Comparison of ENCODE assay signal across 11 cellular contexts in genomic region chr3:150062492-150062891, GRCh38.
A peak's percentile ranks its signal among the peaks of the same experiment; 100 is the strongest.
DNase-seq lines count a peak whose midpoint lies in the region; ATAC-seq and TF ChIP-seq lines count a peak whose summit lies in the region.
"Had no signal": no experiment of that assay in that cellular context is flagged by ENCODE, and none has a peak within 500 bp of the region (broad histone marks: within the 10 kb centered on the region; RNA-seq: fewer than 3 reads in every experiment).

No MANE protein-coding gene starts in this region.

- H3K9me3 Mint-ChIP-seq in activated T-cell treated with anti-CD3 and anti-CD28 coated beads, Interleukin-2, amount 50 U/mL, for 72 hours: no peaks in the 10 kb centered on the region
- H3K9me3 Mint-ChIP-seq: activated naive CD4-positive, alpha-beta T cell treated with anti-CD3 and anti-CD28 coated beads, Interleukin-2, amount 50 U/mL, for 24 hours; immature natural killer cell had no signal

- H3K27me3 ChIP-seq in testis: no peaks in the 10 kb centered on the region

- no peaks in the 10 kb centered on the region for H3K4me1 ChIP-seq in testis

- H3K36me3 Mint-ChIP-seq in activated T-cell treated with anti-CD3 and anti-CD28 coated beads, Interleukin-2, amount 50 U/mL, for 72 hours (ENCODE audit: insufficient read depth in 2 of 2): no peaks in the 10 kb centered on the region
- H3K36me3 Mint-ChIP-seq: activated naive CD4-positive, alpha-beta T cell treated with anti-CD3 and anti-CD28 coated beads, Interleukin-2, amount 50 U/mL, for 24 hours; immature natural killer cell had no signal

- TF ChIP-seq POLR2A in testis (IDR thresholded peaks at IDR 0.05): no peak

- peak overlapping the region; percentile 61 for H3K4me3 ChIP-seq in coronary artery
- H3K4me3 ChIP-seq in testis: peak overlapping the region in 1 of 2 donors; percentile 17

- no peak for ATAC-seq in activated T-cell treated with anti-CD3 and anti-CD28 coated beads, Interleukin-2, amount 50 U/mL, for 72 hours (replicated peaks in 1 of 2)
- no peak for ATAC-seq in HG02852 (IDR thresholded peaks at IDR 0.05; ENCODE audit: unreplicated experiment)

- no peaks in the 10 kb centered on the region for H3K4me1 Mint-ChIP-seq in activated T-cell treated with anti-CD3 and anti-CD28 coated beads, Interleukin-2, amount 50 U/mL, for 72 hours (ENCODE audit: low read depth)
- H3K4me1 Mint-ChIP-seq: activated naive CD4-positive, alpha-beta T cell treated with anti-CD3 and anti-CD28 coated beads, Interleukin-2, amount 50 U/mL, for 24 hours; immature natural killer cell had no signal

- WGBS in testis, 2 donors: 54 to 55% methylated on average over 6 of the region's 6 CpGs

- peaks cover 20% of the 10 kb centered on the region for H3K27me3 Mint-ChIP-seq in activated T-cell treated with anti-CD3 and anti-CD28 coated beads, Interleukin-2, amount 50 U/mL, for 72 hours (ENCODE audit: low read depth)

- H3K27ac ChIP-seq in coronary artery (peak overlapping the region; percentile 76 to 78), testis (peak overlapping the region; percentile 62 to 77)

- DNase-seq in NCI-H446 (lab: John Stamatoyannopoulos, UW) (peak; percentile 56 to 85), coronary artery (ENCODE audit: low spot score) (no peak), medulla oblongata (ENCODE audit: extremely low spot score) (peak; percentile 38), testis (no peak), NCI-H2227 (lab: John Stamatoyannopoulos, UW; ENCODE audit: unreplicated experiment) (no peak), NCI-H1417 (lab: John Stamatoyannopoulos, UW) (no peak)
- DNase-seq in activated T-cell treated with anti-CD3 and anti-CD28 coated beads, Interleukin-2, amount 50 U/mL, for 72 hours: no peak
- DNase-seq: immature natural killer cell, NCI-H1105 had no signal

- no peak for TF ChIP-seq CTCF in coronary artery (IDR thresholded peaks at IDR 0.05)
- TF ChIP-seq CTCF in testis (IDR thresholded peaks at IDR 0.05): no peak

- H3K4me3 Mint-ChIP-seq in activated T-cell treated with anti-CD3 and anti-CD28 coated beads, Interleukin-2, amount 50 U/mL, for 72 hours: no peak overlapping the region
- H3K4me3 Mint-ChIP-seq: activated naive CD4-positive, alpha-beta T cell treated with anti-CD3 and anti-CD28 coated beads, Interleukin-2, amount 50 U/mL, for 24 hours; immature natural killer cell had no signal

- no peaks in the 10 kb centered on the region for H3K9me3 ChIP-seq in testis

- intact Hi-C loops in testis (cut with DNase I; ENCODE audit: low total_unique reads): no loop called here

- H3K36me3 ChIP-seq in testis (ENCODE audit: low read depth, missing control alignments): no peaks in the 10 kb centered on the region

- no peak overlapping the region for H3K27ac Mint-ChIP-seq in activated T-cell treated with anti-CD3 and anti-CD28 coated beads, Interleukin-2, amount 50 U/mL, for 72 hours
- H3K27ac Mint-ChIP-seq: activated naive CD4-positive, alpha-beta T cell treated with anti-CD3 and anti-CD28 coated beads, Interleukin-2, amount 50 U/mL, for 24 hours; immature natural killer cell had no signal

Comparison
In these comparisons a context has a peak if more than half of its experiments do, and no peak if none do; other contexts are left out.
1. DNase-seq: peak in NCI-H446 (2 of 2) and medulla oblongata (single experiment); none in coronary artery (single experiment), testis (single experiment), NCI-H2227 (single experiment), activated T-cell treated with anti-CD3 and anti-CD28 coated beads, Interleukin-2, amount 50 U/mL, for 72 hours (0 of 2) and NCI-H1417 (0 of 3).